ENCODE assay signal across 10 cellular contexts in the genomic region with DNA sequence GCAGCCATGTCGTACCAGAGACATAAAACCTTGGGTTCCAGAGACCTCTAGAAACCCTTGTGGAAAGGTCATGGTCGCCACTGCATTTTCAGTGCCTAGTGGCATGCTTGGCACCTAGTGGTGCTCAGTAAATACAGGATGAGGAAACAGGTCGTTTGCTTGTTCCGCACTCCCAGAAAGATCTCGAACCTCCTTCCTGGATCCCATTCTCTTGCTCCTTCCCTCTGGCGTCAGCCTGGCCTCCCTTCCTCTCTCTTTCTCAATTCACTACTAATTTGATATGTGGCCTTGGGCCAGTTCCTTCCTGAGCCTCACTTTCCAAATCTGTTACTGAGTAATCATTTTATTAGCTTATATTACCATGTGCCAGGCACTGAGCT. TPM values are rescaled to one million over a fixed set of nuclear protein-coding genes. Genes with fewer than 3 reads are reported as not detected.
DNase-seq lines count a peak whose midpoint lies in the region; TF ChIP-seq lines count a peak whose summit lies in the region.
"Had no signal": no experiment of that assay in that cellular context is flagged by ENCODE, and none has a peak within 500 bp of the region (broad histone marks: within the 10 kb centered on the region; RNA-seq: fewer than 3 reads in every experiment).

No MANE protein-coding gene starts in this region.

- H3K4me3 Mint-ChIP-seq in nephron: no peak overlapping the region
- H3K4me3 Mint-ChIP-seq: activated T-helper 17 cell treated with anti-CD3 and anti-CD28 coated beads, Interleukin-2, amount 50 U/mL, for 72 hours; neural crest cell had no signal

- TF ChIP-seq CTCF in nephron (IDR thresholded peaks at IDR 0.05; ENCODE audit: unreplicated experiment in 3 of 3): no peak
- TF ChIP-seq CTCF in transverse colon (IDR thresholded peaks at IDR 0.05): no peak

- H3K9me3 Mint-ChIP-seq in nephron: no peaks in the 10 kb centered on the region
- H3K9me3 Mint-ChIP-seq: activated T-helper 17 cell treated with anti-CD3 and anti-CD28 coated beads, Interleukin-2, amount 50 U/mL, for 72 hours; neural crest cell had no signal

- no peak overlapping the region for H3K4me3 ChIP-seq in transverse colon

- no peaks in the 10 kb centered on the region for H3K9me3 ChIP-seq in transverse colon

- H3K27me3 Mint-ChIP-seq in nephron (ENCODE audit: low read depth): no peaks in the 10 kb centered on the region
- H3K27me3 Mint-ChIP-seq: activated T-helper 17 cell treated with anti-CD3 and anti-CD28 coated beads, Interleukin-2, amount 50 U/mL, for 72 hours had no signal

- in situ Hi-C loops in transverse colon (cut with MboI; ENCODE audit: low pct_ligation_motif_present in 1 of 4, low pct_unique_long_range_greater_than_20kb in 1 of 4, low sequenced_read_pairs in 3 of 4): no loop called here

- H3K27ac ChIP-seq in angular gyrus (ENCODE audit: low read depth, low read length) (peak overlapping the region; percentile 57), transverse colon (peak overlapping the region; percentile 84 to 92 (median 84))

- H3K27me3 ChIP-seq in transverse colon: no peaks in the 10 kb centered on the region

- H3K36me3 Mint-ChIP-seq in nephron (ENCODE audit: low read depth): no peaks in the 10 kb centered on the region

- intact Hi-C loops in transverse colon (cut with DNase I; ENCODE audit: low total_unique reads): no loop called here

- peaks cover 58 to 86% (median 79%) of the 10 kb centered on the region in 4 donors for H3K4me1 ChIP-seq in transverse colon

- H3K4me1 Mint-ChIP-seq in nephron: peaks cover 60% of the 10 kb centered on the region
- H3K4me1 Mint-ChIP-seq: activated T-helper 17 cell treated with anti-CD3 and anti-CD28 coated beads, Interleukin-2, amount 50 U/mL, for 72 hours had no signal

- no peak for TF ChIP-seq EP300 in transverse colon (IDR thresholded peaks at IDR 0.05; ENCODE audit: low read depth)

- no peak for TF ChIP-seq POLR2A in transverse colon (IDR thresholded peaks at IDR 0.05)

- H3K27ac Mint-ChIP-seq in nephron: peak overlapping the region; percentile 91 to 94 (median 92)
- H3K27ac Mint-ChIP-seq: activated T-helper 17 cell treated with anti-CD3 and anti-CD28 coated beads, Interleukin-2, amount 50 U/mL, for 72 hours had no signal

- 35 to 57% methylated on average over 6 of the region's 6 CpGs for WGBS in transverse colon (ENCODE audit: low coverage in 1 of 2), 2 donors

- DNase-seq in fibroblast of gingiva (ENCODE audit: low read depth) (peak; percentile 53), transverse colon (peak; percentile 52), NCI-H2196 (lab: John Stamatoyannopoulos, UW; ENCODE audit: unreplicated experiment) (no peak), NCI-H2107 (lab: John Stamatoyannopoulos, UW) (no peak), GM03348 (ENCODE audit: low spot score) (no peak)
- DNase-seq: NCI-H748 treated with DMSO at 0.1 percent for 48 hours had no signal

- H3K36me3 ChIP-seq in transverse colon: no peaks in the 10 kb centered on the region

RNA-seq across cellular contexts. Expression of a gene that starts 4.4 kb away (rescaled TPM):
- total RNA-seq in transverse colon: 100 to 1,000 TPM in 1 of 4 donors, 10 to 100 TPM in 3; 68.8 to 104 (median 96.4) TPM

Comparison
In these comparisons a context has a peak if more than half of its experiments do, and no peak if none do; other contexts are left out.
1. DNase-seq: peak in fibroblast of gingiva (single experiment) and transverse colon (single experiment); none in NCI-H2196 (single experiment), NCI-H2107 (single experiment) and GM03348 (single experiment).